In genomic region chr3:49428697-49429100, GRCh38 we compare ENCODE assay signal across 8 cellular contexts. TPM values are rescaled to one million over a fixed set of nuclear protein-coding genes. Genes with fewer than 3 reads are reported as not detected.
DNase-seq lines count a peak whose midpoint lies in the region; ATAC-seq and TF ChIP-seq lines count a peak whose summit lies in the region.

No MANE protein-coding gene starts in this region.

- 3 to 5% (median 4%) methylated on average over 13 of the region's 13 CpGs for WGBS in ovary, 3 donors

- H3K9me3 ChIP-seq in fibroblast of lung (ENCODE audit: control insufficient read depth, insufficient read depth, low read depth, low read length) (no peaks in the 10 kb centered on the region), ovary (no peaks in the 10 kb centered on the region)

- TF ChIP-seq POLR2A in ovary (IDR thresholded peaks at IDR 0.05), result no peak

- peak overlapping the region; percentile 97 for H3K4me2 ChIP-seq in fibroblast of lung (ENCODE audit: extremely low read depth, insufficient read depth, low read length)

- peak overlapping the region; percentile 75 for H3K9ac ChIP-seq in fibroblast of lung (ENCODE audit: insufficient read depth, low read length)

- TF ChIP-seq CTCF in RWPE1 (conservative IDR thresholded peaks at IDR 0.05; ENCODE audit: low read depth), result no peak
- no peak for TF ChIP-seq CTCF in fibroblast of lung (conservative IDR thresholded peaks at IDR 0.05 in 1 of 2, IDR thresholded peaks at IDR 0.05 in 1 of 2; ENCODE audit: low read depth in 1 of 2, low read length in 2 of 2)
- no peak for TF ChIP-seq CTCF in ovary (IDR thresholded peaks at IDR 0.05)

- no peaks in the 10 kb centered on the region for H4K20me1 ChIP-seq in fibroblast of lung (ENCODE audit: control insufficient read depth, extremely low read depth, insufficient read depth, low read length)

- no peaks in the 10 kb centered on the region for H3K4me1 ChIP-seq in fibroblast of lung (ENCODE audit: control insufficient read depth, extremely low read depth, insufficient read depth, low read length)
- peaks cover 3% of the 10 kb centered on the region for H3K4me1 ChIP-seq in ovary (ENCODE audit: insufficient read depth)

- H3K4me3 ChIP-seq in fibroblast of lung (replicated peaks in 1 of 4; ENCODE audit: control extremely low read depth in 1 of 4, insufficient read depth in 1 of 4, low read depth in 3 of 4, low read length in 4 of 4) (peak overlapping the region; percentile 69 to 86 (median 77)), ovary (peak overlapping the region; percentile 79)

- H3K27me3 ChIP-seq in fibroblast of lung (ENCODE audit: control insufficient read depth, insufficient read depth, low read length), result no peaks in the 10 kb centered on the region
- H3K27me3 ChIP-seq in ovary, result no peaks in the 10 kb centered on the region

- intact Hi-C loops in ovary (cut with DNase I), result no loop called here

- H2AFZ ChIP-seq in fibroblast of lung (ENCODE audit: low read length), result peak overlapping the region; percentile 99

- peaks cover 2% of the 10 kb centered on the region for H3K36me3 ChIP-seq in fibroblast of lung (ENCODE audit: control insufficient read depth, insufficient read depth, low read length)
- no peaks in the 10 kb centered on the region for H3K36me3 ChIP-seq in ovary

- no peak for ATAC-seq in HG03108 (IDR thresholded peaks at IDR 0.05; ENCODE audit: unreplicated experiment)
- no peak for ATAC-seq in GM21576 (IDR thresholded peaks at IDR 0.05; ENCODE audit: unreplicated experiment)

- no peak for TF ChIP-seq EP300 in ovary (IDR thresholded peaks at IDR 0.05)

- peak overlapping the region; percentile 92 for H3K27ac ChIP-seq in RWPE1
- peak overlapping the region; percentile 74 for H3K27ac ChIP-seq in fibroblast of lung (ENCODE audit: insufficient read depth, low read length)
- H3K27ac ChIP-seq in ovary, result peak overlapping the region; percentile 53 to 64

- no peaks in the 10 kb centered on the region for H3K79me2 ChIP-seq in fibroblast of lung (ENCODE audit: control insufficient read depth, insufficient read depth, low read length)

- CTCF ChIA-PET in RWPE1 (lab: Yijun Ruan, JAX), result interaction anchor here (0.7 kb wide), 1 partner anchor 1209 kb away, joined by 6 read pairs; no protein-coding TSS in a partner anchor

- POLR2A ChIA-PET in RWPE1 (lab: Yijun Ruan, JAX; ENCODE audit: low non-redundant PET), result no interaction called here

- DNase-seq in DMS79 treated with DMSO at 0.1 percent for 48 hours (lab: John Stamatoyannopoulos, UW) (peak; percentile 17), DMS79 (lab: John Stamatoyannopoulos, UW) (no peak), RWPE1 (ENCODE audit: low spot score) (no peak), fibroblast of lung (ENCODE audit: low read depth in 2 of 2) (no peak), ovary (no peak), T1000 (lab: John Stamatoyannopoulos, UW) (no peak)

RNA-seq across cellular contexts. Expression of gene NICN1, which starts 0.4 kb away (rescaled TPM):
- total RNA-seq in fibroblast of lung (3.3 and 5.6 TPM in 2 replicates), ovary (10 to 100 TPM in 5 of 7 donors, 1 to 10 TPM in 2; 4.8 to 23.0 (median 17.2) TPM)
- polyA plus RNA-seq in fibroblast of lung (9.0 and 10.5 TPM in 2 replicates), ovary (10 to 100 TPM; 11.9 to 16.7 TPM)
- 9.9 and 10.8 TPM in 2 replicates for polyA plus RNA-seq in fibroblast of lung (2012)
- polyA minus RNA-seq in fibroblast of lung (ENCODE audit: low replicate concordance), result 29.3 and 81.8 TPM in 2 replicates

RNA-seq across cellular contexts. Expression of gene AMT, which starts 6.4 kb away (rescaled TPM):
- total RNA-seq in fibroblast of lung (0.77 and 2.6 TPM in 2 replicates), ovary (10 to 100 TPM in 3 of 7 donors, 1 to 10 TPM in 4; 6.4 to 15.0 (median 9.9) TPM)
- polyA plus RNA-seq in fibroblast of lung (2.0 and 2.7 TPM in 2 replicates), ovary (10 to 100 TPM; 12.1 to 23.7 TPM)
- 1.3 and 1.4 TPM in 2 replicates for polyA plus RNA-seq in fibroblast of lung (2012)
- 0.44 TPM in 1 of 2 replicates, not detected in the other for polyA minus RNA-seq in fibroblast of lung (ENCODE audit: low replicate concordance)

RNA-seq across cellular contexts. Expression of gene TCTA, which starts 16.5 kb away (rescaled TPM):
- total RNA-seq in fibroblast of lung (14.4 and 34.5 TPM in 2 replicates), ovary (10 to 100 TPM; 22.4 to 46.6 (median 28.3) TPM)
- polyA plus RNA-seq in fibroblast of lung (51.6 and 57.8 TPM in 2 replicates), ovary (10 to 100 TPM; 31.2 to 63.0 TPM)
- 34.6 and 38.4 TPM in 2 replicates for polyA plus RNA-seq in fibroblast of lung (2012)
- 30.2 and 47.6 TPM in 2 replicates for polyA minus RNA-seq in fibroblast of lung (ENCODE audit: low replicate concordance)

RNA-seq across cellular contexts. Expression of gene RHOA, which starts 16.9 kb away (rescaled TPM):
- 352 and 548 TPM in 2 replicates for total RNA-seq in fibroblast of lung
- 727 and 1,002 TPM in 2 replicates for polyA plus RNA-seq in fibroblast of lung
- 673 and 854 TPM in 2 replicates for polyA plus RNA-seq in fibroblast of lung (2012)
- polyA minus RNA-seq in fibroblast of lung (ENCODE audit: low replicate concordance), result 753 and 846 TPM in 2 replicates
- total RNA-seq in ovary, result 100 to 1,000 TPM; 293 to 563 (median 439) TPM
- 100 to 1,000 TPM; 297 to 878 TPM for polyA plus RNA-seq in ovary

RNA-seq across cellular contexts. Expression of gene DAG1, which starts 41.4 kb away (rescaled TPM):
- total RNA-seq in fibroblast of lung, result 19.8 and 48.7 TPM in 2 replicates
- 48.7 and 49.8 TPM in 2 replicates for polyA plus RNA-seq in fibroblast of lung
- polyA plus RNA-seq in fibroblast of lung (2012), result 49.1 and 56.7 TPM in 2 replicates
- polyA minus RNA-seq in fibroblast of lung (ENCODE audit: low replicate concordance), result 343 and 558 TPM in 2 replicates
- 10 to 100 TPM; 22.1 to 90.7 (median 61.8) TPM for total RNA-seq in ovary
- polyA plus RNA-seq in ovary, result 10 to 100 TPM; 35.5 to 43.1 TPM
